ENCODE assay signal across 23 cellular contexts in the genomic region with DNA sequence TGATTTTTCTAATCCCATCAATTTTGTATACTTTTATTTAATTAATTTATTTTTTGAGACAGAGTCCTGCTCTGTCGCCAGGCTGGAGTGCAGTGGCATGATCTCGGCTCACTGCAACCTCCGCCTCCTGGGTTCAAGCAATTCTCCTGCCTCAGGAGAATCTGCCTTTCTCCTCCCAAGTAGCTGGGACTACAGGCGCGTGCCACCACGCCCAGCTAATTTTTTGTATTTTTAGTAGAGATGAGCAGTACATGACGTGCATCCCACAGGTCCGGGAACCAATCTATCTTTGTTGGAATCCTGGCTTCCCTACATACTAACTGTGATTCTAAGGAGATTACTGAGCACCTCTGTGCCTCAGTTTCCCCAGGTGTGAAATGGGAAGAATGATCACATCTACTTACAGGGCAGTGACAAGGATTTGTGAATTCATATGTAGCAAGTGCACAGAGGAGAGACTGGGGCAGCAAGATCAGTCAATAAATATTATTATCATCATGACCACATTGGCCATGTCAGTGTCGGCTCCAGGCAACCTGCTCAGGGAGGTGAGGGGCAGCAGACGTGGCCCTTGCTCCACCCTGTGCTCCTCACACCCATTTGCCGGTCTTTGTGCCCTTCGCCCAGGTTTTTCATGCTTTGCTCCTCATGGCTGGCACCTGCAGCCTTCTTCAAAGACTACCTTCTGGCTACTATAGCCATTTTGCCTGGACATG. TPM values are rescaled to one million over a fixed set of nuclear protein-coding genes. Genes with fewer than 3 reads are reported as not detected.
"Had no signal": no experiment of that assay in that cellular context is flagged by ENCODE, and none has a peak within 500 bp of the region (broad histone marks: within the 10 kb centered on the region; RNA-seq: fewer than 3 reads in every experiment).

No MANE protein-coding gene starts in this region.

- H3K4me3 ChIP-seq: esophagus muscularis mucosa, hepatocyte, mucosa of descending colon, ovary, tibial artery, upper lobe of left lung, uterus had no signal

- H3K36me3 Mint-ChIP-seq: naive thymus-derived CD8-positive, alpha-beta T cell; stimulated activated effector memory CD8-positive, alpha-beta T cell treated with anti-CD3 and anti-CD28 coated beads, Interleukin-12 subunit alpha, Interleukin-12 subunit beta, amount 100 ng/mL, for 72 hours had no signal

- H3K9me3 ChIP-seq: esophagus muscularis mucosa, mucosa of descending colon, ovary, right atrium auricular region, tibial artery, upper lobe of left lung, uterus had no signal

- H3K4me2 ChIP-seq: hepatocyte had no signal

- H3K36me3 ChIP-seq: esophagus muscularis mucosa, ovary, right atrium auricular region, tibial artery, upper lobe of left lung, uterus had no signal

- H3K27ac Mint-ChIP-seq: dendritic cell treated with granulocyte-macrophage colony-stimulating factor and Interleukin-4, amounts not matched to agents 40 ng/mL and 50 ng/mL, for 4 days; effector memory CD8-positive, alpha-beta T cell; stimulated activated effector memory CD8-positive, alpha-beta T cell treated with anti-CD3 and anti-CD28 coated beads, Interleukin-12 subunit alpha, Interleukin-12 subunit beta, amount 100 ng/mL, for 72 hours had no signal

- H3K4me3 Mint-ChIP-seq: dendritic cell treated with granulocyte-macrophage colony-stimulating factor and Interleukin-4, amounts not matched to agents 40 ng/mL and 50 ng/mL, for 4 days; effector memory CD8-positive, alpha-beta T cell; naive thymus-derived CD8-positive, alpha-beta T cell; stimulated activated effector memory CD8-positive, alpha-beta T cell treated with anti-CD3 and anti-CD28 coated beads, Interleukin-12 subunit alpha, Interleukin-12 subunit beta, amount 100 ng/mL, for 72 hours had no signal

- H3K27me3 ChIP-seq: hepatocyte, ovary, right atrium auricular region, tibial artery, upper lobe of left lung, uterus had no signal

- H2AFZ ChIP-seq: hepatocyte had no signal

- H3K79me2 ChIP-seq: hepatocyte had no signal

- H3K27ac ChIP-seq: epithelial cell of prostate, esophagus muscularis mucosa, hepatocyte, ovary, right atrium auricular region, tibial artery, upper lobe of left lung, uterus had no signal

- H3K4me1 ChIP-seq: esophagus muscularis mucosa, right atrium auricular region, tibial artery, upper lobe of left lung, uterus had no signal

- FAIRE-seq: colon, small intestine had no signal

- ATAC-seq: effector memory CD8-positive, alpha-beta T cell; mucosa of descending colon; naive thymus-derived CD8-positive, alpha-beta T cell; stimulated activated effector memory CD8-positive, alpha-beta T cell treated with anti-CD3 and anti-CD28 coated beads, Interleukin-12 subunit alpha, Interleukin-12 subunit beta, amount 100 ng/mL, for 72 hours; stimulated activated naive CD8-positive, alpha-beta T cell treated with anti-CD3 and anti-CD28 coated beads, Interleukin-15, Interleukin-2, amounts not matched to agents 100 U/mL and 50 U/mL, for 24 hours had no signal

- H3K9me3 Mint-ChIP-seq: dendritic cell treated with granulocyte-macrophage colony-stimulating factor and Interleukin-4, amounts not matched to agents 40 ng/mL and 50 ng/mL, for 4 days; effector memory CD8-positive, alpha-beta T cell; naive thymus-derived CD8-positive, alpha-beta T cell; stimulated activated effector memory CD8-positive, alpha-beta T cell treated with anti-CD3 and anti-CD28 coated beads, Interleukin-12 subunit alpha, Interleukin-12 subunit beta, amount 100 ng/mL, for 72 hours had no signal

- H3K4me1 Mint-ChIP-seq: naive thymus-derived CD8-positive, alpha-beta T cell; stimulated activated effector memory CD8-positive, alpha-beta T cell treated with anti-CD3 and anti-CD28 coated beads, Interleukin-12 subunit alpha, Interleukin-12 subunit beta, amount 100 ng/mL, for 72 hours had no signal

- DNase-seq: effector memory CD8-positive, alpha-beta T cell; foreskin fibroblast; head of caudate nucleus; mucosa of descending colon; naive thymus-derived CD8-positive, alpha-beta T cell; ovary; small intestine; stimulated activated CD4-positive, alpha-beta T cell treated with anti-CD3 and anti-CD28 coated beads, Interleukin-2, amount 100 ng/mL, for 48 hours; stimulated activated naive CD8-positive, alpha-beta T cell treated with anti-CD3 and anti-CD28 coated beads, Interleukin-15, Interleukin-2, amounts not matched to agents 100 U/mL and 50 U/mL, for 24 hours; tibial artery; uterus had no signal

RNA-seq across cellular contexts. Expression of a gene that starts 22.1 kb away (rescaled TPM):
- total RNA-seq: esophagus muscularis mucosa, liver, lung microvascular endothelial cell, mucosa of descending colon, posterior vena cava, temporal lobe had no signal
- polyA plus RNA-seq: hepatocyte; liver; naive thymus-derived CD8-positive, alpha-beta T cell; ovary had no signal
